12 cellular contexts compared by ENCODE assay signal in genomic region chr14:29529418-29529817, GRCh38.
DNase-seq lines count a peak whose midpoint lies in the region; ATAC-seq and TF ChIP-seq lines count a peak whose summit lies in the region.
"Had no signal": no experiment of that assay in that cellular context is flagged by ENCODE, and none has a peak within 500 bp of the region (broad histone marks: within the 10 kb centered on the region; RNA-seq: fewer than 3 reads in every experiment).

No MANE protein-coding gene starts in this region.

- H3K36me3 ChIP-seq in SK-N-SH (replicated peaks in 1 of 2; ENCODE audit: control insufficient read depth in 1 of 2, insufficient read depth in 2 of 2, low read length in 1 of 2), result no peaks in the 10 kb centered on the region
- H3K36me3 ChIP-seq in upper lobe of right lung, result no peaks in the 10 kb centered on the region
- H3K36me3 ChIP-seq: adrenal gland had no signal

- TF ChIP-seq CTCF in SK-N-SH (IDR thresholded peaks at IDR 0.05), result peak; percentile 35; the same call in 1 of the 2 replicates
- peak; percentile 45 for TF ChIP-seq CTCF in epithelial cell of proximal tubule (conservative IDR thresholded peaks at IDR 0.05; ENCODE audit: low read depth, low read length)
- peak; percentile 49 for TF ChIP-seq CTCF in upper lobe of right lung (IDR thresholded peaks at IDR 0.05)

- H2AFZ ChIP-seq in SK-N-SH (ENCODE audit: low read depth), result no peak overlapping the region
- H2AFZ ChIP-seq: parathyroid adenoma had no signal

- H3K9ac ChIP-seq in SK-N-SH, result no peak overlapping the region
- H3K9ac ChIP-seq: parathyroid adenoma had no signal

- H3K27me3 ChIP-seq in SK-N-SH (ENCODE audit: insufficient read depth), result peaks cover 26% of the 10 kb centered on the region; the same call in 1 of the 2 replicates
- H3K27me3 ChIP-seq in upper lobe of right lung, result no peaks in the 10 kb centered on the region
- H3K27me3 ChIP-seq: adrenal gland had no signal

- CTCF ChIA-PET in SK-N-SH (lab: Yijun Ruan, JAX), result interaction anchor here (1.6 kb wide), 1 partner anchor 686 kb away, joined by 5 read pairs; no protein-coding TSS in a partner anchor

- H3K27ac ChIP-seq in SK-N-SH (ENCODE audit: low read depth in 2 of 2, low read length in 1 of 2) (no peak overlapping the region), upper lobe of right lung (no peak overlapping the region)
- H3K27ac ChIP-seq: adrenal gland, parathyroid adenoma had no signal

- H3K9me2 ChIP-seq in SK-N-SH, result no peaks in the 10 kb centered on the region

- H3F3A ChIP-seq in SK-N-SH (replicated peaks; ENCODE audit: insufficient read depth), result no peaks in the 10 kb centered on the region

- DNase-seq in SK-N-SH, result peak; percentile 2
- DNase-seq in NCI-H2227 treated with DMSO at 0.1 percent for 48 hours (lab: John Stamatoyannopoulos, UW), result peak; percentile 35
- no peak for DNase-seq in epithelial cell of proximal tubule (ENCODE audit: low read depth)
- no peak for DNase-seq in upper lobe of right lung
- DNase-seq in amygdala (lab: John Stamatoyannopoulos, UW), result no peak
- DNase-seq: activated CD4-positive, alpha-beta T cell treated with anti-CD3 and anti-CD28 coated beads for 1 hour; adrenal gland; CD8-positive, alpha-beta T cell had no signal

- intact Hi-C loops in upper lobe of right lung (cut with DNase I), result no loop called here

- ATAC-seq in SK-N-SH treated with all-trans-retinoic acid at 6 μM for 48 hours (no peak), upper lobe of right lung (no peak), GM19351 (IDR thresholded peaks at IDR 0.05; ENCODE audit: unreplicated experiment) (no peak), HG03095 (IDR thresholded peaks at IDR 0.05; ENCODE audit: unreplicated experiment) (no peak)
- ATAC-seq: CD8-positive, alpha-beta T cell had no signal

- 5% methylated on average over 7 of the region's 7 CpGs for WGBS in SK-N-SH (ENCODE audit: low lambda C conversion rate)

- POLR2A ChIA-PET in SK-N-SH (lab: Yijun Ruan, JAX), result no interaction called here

- no peak overlapping the region for H3K4me3 ChIP-seq in SK-N-SH (ENCODE audit: low read depth in 2 of 2, low read length in 1 of 2)
- no peak overlapping the region for H3K4me3 ChIP-seq in epithelial cell of proximal tubule (ENCODE audit: low read depth, low read length)
- no peak overlapping the region for H3K4me3 ChIP-seq in upper lobe of right lung
- H3K4me3 ChIP-seq: adrenal gland had no signal

- H4K20me1 ChIP-seq in SK-N-SH (ENCODE audit: insufficient read depth), result no peaks in the 10 kb centered on the region

- H3K79me2 ChIP-seq in SK-N-SH (ENCODE audit: insufficient read depth), result no peaks in the 10 kb centered on the region
- H3K79me2 ChIP-seq: parathyroid adenoma had no signal

- no peak for TF ChIP-seq EP300 in SK-N-SH (IDR thresholded peaks at IDR 0.05; ENCODE audit: borderline replicate concordance in 1 of 2, low read depth in 1 of 2, low read length in 1 of 2)

- no peak for TF ChIP-seq RAD21 in SK-N-SH (IDR thresholded peaks at IDR 0.05; ENCODE audit: low read length)

- no peaks in the 10 kb centered on the region for H3K4me1 ChIP-seq in SK-N-SH (ENCODE audit: control insufficient read depth in 1 of 2, insufficient read depth in 2 of 2, low read depth in 1 of 2, low read length in 1 of 2)
- H3K4me1 ChIP-seq in upper lobe of right lung, result no peaks in the 10 kb centered on the region
- H3K4me1 ChIP-seq: adrenal gland had no signal

- H3K9me3 ChIP-seq in SK-N-SH (no peaks in the 10 kb centered on the region), upper lobe of right lung (no peaks in the 10 kb centered on the region)
- H3K9me3 ChIP-seq: adrenal gland had no signal

- no peak overlapping the region for H3K4me2 ChIP-seq in SK-N-SH

TF ChIP-seq in SK-N-SH, 30 proteins besides CTCF, POLR2A, EP300 and RAD21:
- TF ChIP-seq, protein P1, sequence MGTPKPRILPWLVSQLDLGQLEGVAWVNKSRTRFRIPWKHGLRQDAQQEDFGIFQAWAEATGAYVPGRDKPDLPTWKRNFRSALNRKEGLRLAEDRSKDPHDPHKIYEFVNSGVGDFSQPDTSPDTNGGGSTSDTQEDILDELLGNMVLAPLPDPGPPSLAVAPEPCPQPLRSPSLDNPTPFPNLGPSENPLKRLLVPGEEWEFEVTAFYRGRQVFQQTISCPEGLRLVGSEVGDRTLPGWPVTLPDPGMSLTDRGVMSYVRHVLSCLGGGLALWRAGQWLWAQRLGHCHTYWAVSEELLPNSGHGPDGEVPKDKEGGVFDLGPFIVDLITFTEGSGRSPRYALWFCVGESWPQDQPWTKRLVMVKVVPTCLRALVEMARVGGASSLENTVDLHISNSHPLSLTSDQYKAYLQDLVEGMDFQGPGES (IDR thresholded peaks at IDR 0.05; ENCODE audit: low read depth, low read length), result no peak

TF ChIP-seq in SK-N-SH treated with all-trans-retinoic acid at 6 μM for 48 hours, 23 proteins besides CTCF, POLR2A, EP300 and RAD21:
- no peak for TF ChIP-seq TCF4 (CRISPR knock-in tag; IDR thresholded peaks at IDR 0.05; ENCODE audit: borderline replicate concordance)
- TF ChIP-seq RARB (CRISPR knock-in tag; IDR thresholded peaks at IDR 0.05), result no peak
- no peak for TF ChIP-seq SNAI2 (CRISPR knock-in tag; IDR thresholded peaks at IDR 0.05)
- no peak for TF ChIP-seq CSDC2 (CRISPR knock-in tag; IDR thresholded peaks at IDR 0.05)

Comparison
In these comparisons a context has a peak if more than half of its experiments do, and no peak if none do; other contexts are left out.
1. DNase-seq: peak in SK-N-SH (single experiment) and NCI-H2227 treated with DMSO at 0.1 percent for 48 hours (single experiment); none in epithelial cell of proximal tubule (single experiment), upper lobe of right lung (single experiment) and amygdala (0 of 56).
2. Peak in every context shown above with its lines, with median percentiles within 50 percentile points of each other: CTCF ChIP-seq.